Comparison of ENCODE assay signal across 22 cellular contexts in genomic region chr9:20985851-20986600, GRCh38. TPM values are rescaled to one million over a fixed set of nuclear protein-coding genes. Genes with fewer than 3 reads are reported as not detected.
DNase-seq lines count a peak whose midpoint lies in the region; ATAC-seq and TF ChIP-seq lines count a peak whose summit lies in the region.
"Had no signal": no experiment of that assay in that cellular context is flagged by ENCODE, and none has a peak within 500 bp of the region (broad histone marks: within the 10 kb centered on the region; RNA-seq: fewer than 3 reads in every experiment).

No MANE protein-coding gene starts in this region.

- peak overlapping the region; percentile 97 for H3K27ac ChIP-seq in OCI-LY1 (ENCODE audit: low read depth, low read length, poor library complexity, severe bottlenecking)
- H3K27ac ChIP-seq: C4-2B, HL-60 had no signal

- H3K79me2 ChIP-seq in OCI-LY1 (ENCODE audit: insufficient read depth, low read length) = no peaks in the 10 kb centered on the region

- H3K27ac Mint-ChIP-seq in stimulated activated naive CD8-positive, alpha-beta T cell treated with anti-CD3 and anti-CD28 coated beads, Interleukin-15, Interleukin-2, amounts not matched to agents 100 ng/mL and 50 ng/mL, for 24 hours = peak overlapping the region; percentile 21
- H3K27ac Mint-ChIP-seq in stimulated activated naive CD8-positive, alpha-beta T cell treated with anti-CD3 and anti-CD28 coated beads, Interleukin-15, amount 100 ng/mL, for 72 hours = no peak overlapping the region
- H3K27ac Mint-ChIP-seq in activated naive CD8-positive, alpha-beta T cell treated with anti-CD3 and anti-CD28 coated beads for 36 hours = no peak overlapping the region
- H3K27ac Mint-ChIP-seq in activated naive CD8-positive, alpha-beta T cell treated with anti-CD3 and anti-CD28 coated beads, Interleukin-2, amount 50 U/mL, for 24 hours = no peak overlapping the region
- H3K27ac Mint-ChIP-seq: CD8-positive, alpha-beta memory T cell had no signal

- H3K9me3 ChIP-seq in OCI-LY1 (ENCODE audit: low read length) = no peaks in the 10 kb centered on the region
- H3K9me3 ChIP-seq: SK-N-SH had no signal

- H3K27me3 Mint-ChIP-seq in stimulated activated naive CD8-positive, alpha-beta T cell treated with anti-CD3 and anti-CD28 coated beads, Interleukin-15, Interleukin-2, amounts not matched to agents 100 ng/mL and 50 ng/mL, for 24 hours = no peaks in the 10 kb centered on the region
- H3K27me3 Mint-ChIP-seq in stimulated activated naive CD8-positive, alpha-beta T cell treated with anti-CD3 and anti-CD28 coated beads, Interleukin-15, amount 100 ng/mL, for 72 hours = no peaks in the 10 kb centered on the region
- H3K27me3 Mint-ChIP-seq in activated naive CD8-positive, alpha-beta T cell treated with anti-CD3 and anti-CD28 coated beads for 36 hours = no peaks in the 10 kb centered on the region
- H3K27me3 Mint-ChIP-seq in activated naive CD8-positive, alpha-beta T cell treated with anti-CD3 and anti-CD28 coated beads, Interleukin-2, amount 50 U/mL, for 24 hours = no peaks in the 10 kb centered on the region
- H3K27me3 Mint-ChIP-seq: CD8-positive, alpha-beta memory T cell had no signal

- no peak for DNase-seq in stimulated activated naive CD8-positive, alpha-beta T cell treated with anti-CD3 and anti-CD28 coated beads, Interleukin-15, amount 100 ng/mL, for 72 hours
- DNase-seq in foreskin fibroblast (peak; percentile 6 to 10), NCI-H1048 (lab: John Stamatoyannopoulos, UW) (no peak)
- DNase-seq in activated naive CD8-positive, alpha-beta T cell treated with anti-CD3 and anti-CD28 coated beads for 36 hours = no peak
- DNase-seq in activated naive CD8-positive, alpha-beta T cell treated with anti-CD3 and anti-CD28 coated beads, Interleukin-2, amount 50 U/mL, for 24 hours = no peak
- DNase-seq: CD8-positive, alpha-beta memory T cell; H7; KBM-7; NCI-H1105; NCI-H146; NCI-H2029; NCI-H446; NCI-H526; SIG-M5; SK-N-SH had no signal

- H3K9me3 Mint-ChIP-seq in stimulated activated naive CD8-positive, alpha-beta T cell treated with anti-CD3 and anti-CD28 coated beads, Interleukin-15, Interleukin-2, amounts not matched to agents 100 ng/mL and 50 ng/mL, for 24 hours = no peaks in the 10 kb centered on the region
- no peaks in the 10 kb centered on the region for H3K9me3 Mint-ChIP-seq in stimulated activated naive CD8-positive, alpha-beta T cell treated with anti-CD3 and anti-CD28 coated beads, Interleukin-15, amount 100 ng/mL, for 72 hours
- no peaks in the 10 kb centered on the region for H3K9me3 Mint-ChIP-seq in activated naive CD8-positive, alpha-beta T cell treated with anti-CD3 and anti-CD28 coated beads for 36 hours
- no peaks in the 10 kb centered on the region for H3K9me3 Mint-ChIP-seq in activated naive CD8-positive, alpha-beta T cell treated with anti-CD3 and anti-CD28 coated beads, Interleukin-2, amount 50 U/mL, for 24 hours
- H3K9me3 Mint-ChIP-seq: CD8-positive, alpha-beta memory T cell had no signal

- H3K9ac ChIP-seq in OCI-LY1 (ENCODE audit: low read length) = peak overlapping the region; percentile 54
- H3K9ac ChIP-seq: SK-N-SH had no signal

- H3K36me3 Mint-ChIP-seq in stimulated activated naive CD8-positive, alpha-beta T cell treated with anti-CD3 and anti-CD28 coated beads, Interleukin-15, Interleukin-2, amounts not matched to agents 100 ng/mL and 50 ng/mL, for 24 hours (ENCODE audit: low read depth) = peaks cover 65% of the 10 kb centered on the region
- H3K36me3 Mint-ChIP-seq in activated naive CD8-positive, alpha-beta T cell treated with anti-CD3 and anti-CD28 coated beads for 36 hours = peaks cover 28% of the 10 kb centered on the region
- peaks cover 34% of the 10 kb centered on the region for H3K36me3 Mint-ChIP-seq in activated naive CD8-positive, alpha-beta T cell treated with anti-CD3 and anti-CD28 coated beads, Interleukin-2, amount 50 U/mL, for 24 hours (ENCODE audit: low read depth)

- H3F3A ChIP-seq in OCI-LY1 (ENCODE audit: insufficient read depth, low read length) = no peaks in the 10 kb centered on the region

- peaks cover 4% of the 10 kb centered on the region for H3K4me1 Mint-ChIP-seq in stimulated activated naive CD8-positive, alpha-beta T cell treated with anti-CD3 and anti-CD28 coated beads, Interleukin-15, Interleukin-2, amounts not matched to agents 100 ng/mL and 50 ng/mL, for 24 hours (ENCODE audit: low read depth)
- H3K4me1 Mint-ChIP-seq in stimulated activated naive CD8-positive, alpha-beta T cell treated with anti-CD3 and anti-CD28 coated beads, Interleukin-15, amount 100 ng/mL, for 72 hours = no peaks in the 10 kb centered on the region
- H3K4me1 Mint-ChIP-seq in activated naive CD8-positive, alpha-beta T cell treated with anti-CD3 and anti-CD28 coated beads for 36 hours = peaks cover 3% of the 10 kb centered on the region
- H3K4me1 Mint-ChIP-seq in activated naive CD8-positive, alpha-beta T cell treated with anti-CD3 and anti-CD28 coated beads, Interleukin-2, amount 50 U/mL, for 24 hours = peaks cover 2% of the 10 kb centered on the region
- H3K4me1 Mint-ChIP-seq: CD8-positive, alpha-beta memory T cell had no signal

- H3K36me3 ChIP-seq in OCI-LY1 (ENCODE audit: insufficient read depth, low read length) = no peaks in the 10 kb centered on the region

- no peak overlapping the region for H2AFZ ChIP-seq in OCI-LY1 (ENCODE audit: low read length)

- ATAC-seq in stimulated activated naive CD8-positive, alpha-beta T cell treated with anti-CD3 and anti-CD28 coated beads, Interleukin-15, amount 100 ng/mL, for 72 hours = no peak
- no peak for ATAC-seq in activated naive CD8-positive, alpha-beta T cell treated with anti-CD3 and anti-CD28 coated beads, Interleukin-2, amount 50 U/mL, for 24 hours
- ATAC-seq: HepG2 had no signal

- peak overlapping the region; percentile 24; the same call in 1 of the 2 replicates for H3K4me2 ChIP-seq in OCI-LY1 (ENCODE audit: low read length)
- H3K4me2 ChIP-seq: SK-N-SH had no signal

- no peaks in the 10 kb centered on the region for H3K27me3 ChIP-seq in OCI-LY1 (ENCODE audit: insufficient read depth, low read length)

- H3K4me1 ChIP-seq in OCI-LY1 (ENCODE audit: insufficient read depth, low read length, severe bottlenecking) = peaks cover 100% of the 10 kb centered on the region

- no peak for TF ChIP-seq CTCF in OCI-LY1 (IDR thresholded peaks at IDR 0.05; ENCODE audit: low read length)
- no peak for TF ChIP-seq CTCF in foreskin fibroblast (IDR thresholded peaks at IDR 0.05; ENCODE audit: low read depth, low read length)

- no peaks in the 10 kb centered on the region for H3K9me2 ChIP-seq in OCI-LY1 (ENCODE audit: low read depth, low read length)
- H3K9me2 ChIP-seq: SK-N-SH had no signal

- H3K4me3 Mint-ChIP-seq in stimulated activated naive CD8-positive, alpha-beta T cell treated with anti-CD3 and anti-CD28 coated beads, Interleukin-15, Interleukin-2, amounts not matched to agents 100 ng/mL and 50 ng/mL, for 24 hours = no peak overlapping the region
- H3K4me3 Mint-ChIP-seq in stimulated activated naive CD8-positive, alpha-beta T cell treated with anti-CD3 and anti-CD28 coated beads, Interleukin-15, amount 100 ng/mL, for 72 hours = no peak overlapping the region
- no peak overlapping the region for H3K4me3 Mint-ChIP-seq in activated naive CD8-positive, alpha-beta T cell treated with anti-CD3 and anti-CD28 coated beads for 36 hours
- no peak overlapping the region for H3K4me3 Mint-ChIP-seq in activated naive CD8-positive, alpha-beta T cell treated with anti-CD3 and anti-CD28 coated beads, Interleukin-2, amount 50 U/mL, for 24 hours
- H3K4me3 Mint-ChIP-seq: CD8-positive, alpha-beta memory T cell had no signal

- no peak overlapping the region for H3K4me3 ChIP-seq in OCI-LY1 (ENCODE audit: low read depth, low read length, poor library complexity, severe bottlenecking)
- no peak overlapping the region for H3K4me3 ChIP-seq in foreskin fibroblast (ENCODE audit: low read depth in 1 of 2, low read length in 2 of 2)

- H4K20me1 ChIP-seq in OCI-LY1 (ENCODE audit: insufficient read depth, low read length) = no peaks in the 10 kb centered on the region

RNA-seq across cellular contexts. Expression of gene HACD4, which starts 45.4 kb away (rescaled TPM):
- total RNA-seq in activated naive CD8-positive, alpha-beta T cell treated with anti-CD3 and anti-CD28 coated beads for 36 hours = 1 to 10 TPM; 5.2 to 5.3 TPM
- total RNA-seq: A172, HepG2, HT-29 had no signal

Comparison
In these comparisons a context has a peak if more than half of its experiments do, and no peak if none do; other contexts are left out.
1. DNase-seq: peak in foreskin fibroblast (2 of 2); none in stimulated activated naive CD8-positive, alpha-beta T cell treated with anti-CD3 and anti-CD28 coated beads, Interleukin-15, amount 100 ng/mL, for 72 hours (0 of 2), activated naive CD8-positive, alpha-beta T cell treated with anti-CD3 and anti-CD28 coated beads for 36 hours (single experiment), NCI-H1048 (single experiment) and activated naive CD8-positive, alpha-beta T cell treated with anti-CD3 and anti-CD28 coated beads, Interleukin-2, amount 50 U/mL, for 24 hours (single experiment).